ENCODE assay signal across 1 cellular context in the genomic region with DNA sequence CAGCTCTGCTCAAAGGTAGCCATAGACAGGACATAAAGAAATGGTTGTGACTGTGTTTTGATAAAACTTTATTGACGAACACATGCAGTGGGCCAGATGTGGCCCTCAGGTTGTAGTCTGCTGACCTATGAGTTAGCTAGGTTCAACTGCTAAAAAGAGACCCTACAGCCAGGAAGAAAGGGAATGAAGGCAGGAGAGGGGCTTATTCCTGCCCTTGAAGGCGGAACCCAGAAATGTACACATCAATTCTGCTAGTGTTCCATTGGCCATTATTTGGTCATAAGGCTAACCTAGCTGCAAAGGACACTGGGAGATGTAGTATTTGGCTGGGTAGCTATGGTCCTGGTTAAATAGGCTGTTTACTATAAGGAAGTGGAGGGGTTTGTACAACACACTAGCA.
TF ChIP-seq lines count a peak whose summit lies in the region.

No MANE protein-coding gene starts in this region.

TF ChIP-seq in GM12878, 131 proteins besides CTCF, POLR2A, EP300 and RAD21:
- no peak for TF ChIP-seq EZH2 (IDR thresholded peaks at IDR 0.05; ENCODE audit: borderline replicate concordance, control insufficient read depth, low read depth, low read length)
- peak; percentile 61 for TF ChIP-seq SIX5 (IDR thresholded peaks at IDR 0.05; ENCODE audit: low read depth, low read length, severe bottlenecking)
- TF ChIP-seq HCFC1 (IDR thresholded peaks at IDR 0.05; ENCODE audit: low read length), result peak; percentile 51
- TF ChIP-seq, protein P1, sequence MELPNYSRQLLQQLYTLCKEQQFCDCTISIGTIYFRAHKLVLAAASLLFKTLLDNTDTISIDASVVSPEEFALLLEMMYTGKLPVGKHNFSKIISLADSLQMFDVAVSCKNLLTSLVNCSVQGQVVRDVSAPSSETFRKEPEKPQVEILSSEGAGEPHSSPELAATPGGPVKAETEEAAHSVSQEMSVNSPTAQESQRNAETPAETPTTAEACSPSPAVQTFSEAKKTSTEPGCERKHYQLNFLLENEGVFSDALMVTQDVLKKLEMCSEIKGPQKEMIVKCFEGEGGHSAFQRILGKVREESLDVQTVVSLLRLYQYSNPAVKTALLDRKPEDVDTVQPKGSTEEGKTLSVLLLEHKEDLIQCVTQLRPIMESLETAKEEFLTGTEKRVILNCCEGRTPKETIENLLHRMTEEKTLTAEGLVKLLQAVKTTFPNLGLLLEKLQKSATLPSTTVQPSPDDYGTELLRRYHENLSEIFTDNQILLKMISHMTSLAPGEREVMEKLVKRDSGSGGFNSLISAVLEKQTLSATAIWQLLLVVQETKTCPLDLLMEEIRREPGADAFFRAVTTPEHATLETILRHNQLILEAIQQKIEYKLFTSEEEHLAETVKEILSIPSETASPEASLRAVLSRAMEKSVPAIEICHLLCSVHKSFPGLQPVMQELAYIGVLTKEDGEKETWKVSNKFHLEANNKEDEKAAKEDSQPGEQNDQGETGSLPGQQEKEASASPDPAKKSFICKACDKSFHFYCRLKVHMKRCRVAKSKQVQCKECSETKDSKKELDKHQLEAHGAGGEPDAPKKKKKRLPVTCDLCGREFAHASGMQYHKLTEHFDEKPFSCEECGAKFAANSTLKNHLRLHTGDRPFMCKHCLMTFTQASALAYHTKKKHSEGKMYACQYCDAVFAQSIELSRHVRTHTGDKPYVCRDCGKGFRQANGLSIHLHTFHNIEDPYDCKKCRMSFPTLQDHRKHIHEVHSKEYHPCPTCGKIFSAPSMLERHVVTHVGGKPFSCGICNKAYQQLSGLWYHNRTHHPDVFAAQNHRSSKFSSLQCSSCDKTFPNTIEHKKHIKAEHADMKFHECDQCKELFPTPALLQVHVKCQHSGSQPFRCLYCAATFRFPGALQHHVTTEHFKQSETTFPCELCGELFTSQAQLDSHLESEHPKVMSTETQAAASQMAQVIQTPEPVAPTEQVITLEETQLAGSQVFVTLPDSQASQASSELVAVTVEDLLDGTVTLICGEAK (IDR thresholded peaks at IDR 0.05; ENCODE audit: borderline replicate concordance), result peak; percentile 89
